ENCODE assay signal across 1 cellular context in the genomic region with DNA sequence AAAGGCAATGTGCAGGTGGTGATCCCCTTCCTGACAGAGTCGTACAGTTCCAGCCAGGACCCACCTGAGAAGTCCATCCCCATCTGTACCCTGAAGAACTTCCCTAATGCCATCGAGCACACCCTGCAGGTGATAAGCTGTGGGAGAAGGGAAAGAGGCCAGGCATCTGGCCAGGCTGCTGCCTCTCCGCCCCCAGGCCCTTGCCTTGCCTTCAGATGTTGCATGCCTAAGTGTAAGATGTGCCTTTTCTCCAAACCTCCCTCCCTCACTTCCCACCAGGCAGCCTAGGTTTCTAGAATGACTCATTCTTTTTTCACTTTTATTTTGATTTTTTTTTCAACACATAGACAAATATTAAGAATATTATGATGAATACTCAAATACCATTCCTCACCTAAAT.
TF ChIP-seq lines count a peak whose summit lies in the region.

No MANE protein-coding gene starts in this region.

TF ChIP-seq in HEK293, 187 proteins besides CTCF, POLR2A, EP300 and RAD21:
- TF ChIP-seq ZNF629 (tag by site-specific recombination; IDR thresholded peaks at IDR 0.05): no peak
- TF ChIP-seq ZNF138 (tag by site-specific recombination; IDR thresholded peaks at IDR 0.05; ENCODE audit: borderline replicate concordance): no peak
- TF ChIP-seq, protein P1, sequence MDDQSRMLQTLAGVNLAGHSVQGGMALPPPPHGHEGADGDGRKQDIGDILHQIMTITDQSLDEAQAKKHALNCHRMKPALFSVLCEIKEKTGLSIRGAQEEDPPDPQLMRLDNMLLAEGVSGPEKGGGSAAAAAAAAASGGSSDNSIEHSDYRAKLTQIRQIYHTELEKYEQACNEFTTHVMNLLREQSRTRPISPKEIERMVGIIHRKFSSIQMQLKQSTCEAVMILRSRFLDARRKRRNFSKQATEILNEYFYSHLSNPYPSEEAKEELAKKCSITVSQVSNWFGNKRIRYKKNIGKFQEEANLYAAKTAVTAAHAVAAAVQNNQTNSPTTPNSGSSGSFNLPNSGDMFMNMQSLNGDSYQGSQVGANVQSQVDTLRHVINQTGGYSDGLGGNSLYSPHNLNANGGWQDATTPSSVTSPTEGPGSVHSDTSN (CRISPR knock-in tag; IDR thresholded peaks at IDR 0.05): 0 out of 2 replicates have a peak, but pooled peaks have one; percentile 29
- TF ChIP-seq ZFHX2 (tag by site-specific recombination; conservative IDR thresholded peaks at IDR 0.05): peak; percentile 40; the same call in 1 of the 2 replicates
- no peak for TF ChIP-seq ZNF555 (tag by site-specific recombination; conservative IDR thresholded peaks at IDR 0.05)
- TF ChIP-seq KLF16 (tag by site-specific recombination; IDR thresholded peaks at IDR 0.05): no peak
- TF ChIP-seq EGR2 (tag by site-specific recombination; IDR thresholded peaks at IDR 0.05; ENCODE audit: low read depth): peak; percentile 28; the same call in 1 of the 2 replicates
TF ChIP-seq in HEK293: peak in this region for 3.
